10 cellular contexts compared by ENCODE assay signal in genomic region chr22:46528121-46528610, GRCh38. TPM values are rescaled to one million over a fixed set of nuclear protein-coding genes. Genes with fewer than 3 reads are reported as not detected.
A peak's percentile ranks its signal among the peaks of the same experiment; 100 is the strongest.
DNase-seq lines count a peak whose midpoint lies in the region; ATAC-seq and TF ChIP-seq lines count a peak whose summit lies in the region.
"Had no signal": no experiment of that assay in that cellular context is flagged by ENCODE, and none has a peak within 500 bp of the region (broad histone marks: within the 10 kb centered on the region; RNA-seq: fewer than 3 reads in every experiment).

No MANE protein-coding gene starts in this region.

- intact Hi-C loops in Caco-2 (cut with micrococcal nuclease; ENCODE audit: unreplicated experiment): loop anchor here (1.0 to 2.0 kb wide), 2 partner anchors 43 to 151 kb away; no protein-coding TSS in a partner anchor
- intact Hi-C loops in lower leg skin (cut with DNase I; ENCODE audit: low total_unique reads): no loop called here

- H3K27me3 Mint-ChIP-seq in Caco-2 (ENCODE audit: insufficient read depth, unreplicated experiment): no peaks in the 10 kb centered on the region
- H3K27me3 Mint-ChIP-seq in WTC11 (ENCODE audit: low read depth): no peaks in the 10 kb centered on the region

- POLR2A ChIA-PET in Caco-2 (lab: Charles Lee): interaction anchor here (0.6 to 1.0 kb wide), 2 partner anchors 10 to 235 kb away, joined by 3 read pairs; partner anchors contain the start of gene TBC1D22A
- POLR2A ChIA-PET in WTC11 (lab: Charles Lee): no interaction called here

- TF ChIP-seq CTCF in Caco-2 (IDR thresholded peaks at IDR 0.05; ENCODE audit: insufficient read depth in 1 of 2, low read depth in 1 of 2, low read length in 1 of 2, severe bottlenecking in 1 of 2, unreplicated experiment in 1 of 2) (no peak), WTC11 (IDR thresholded peaks at IDR 0.05) (no peak), lung (IDR thresholded peaks at IDR 0.05; ENCODE audit: control extremely low read depth, extremely low read depth) (no peak), lower leg skin (IDR thresholded peaks at IDR 0.05) (no peak)

- H3K27ac ChIP-seq in lung (ENCODE audit: low read depth in 1 of 2, low read length in 1 of 2): peak overlapping the region in 1 of 2 donors; percentile 67
- H3K27ac ChIP-seq in effector memory CD4-positive, alpha-beta T cell (ENCODE audit: insufficient read depth, low read length, poor library complexity, severe bottlenecking): no peak overlapping the region

- CTCF ChIA-PET in Caco-2 (lab: Charles Lee) (interaction anchor here (0.8 kb wide), 1 partner anchor 160 kb away, joined by 3 read pairs; no protein-coding TSS in a partner anchor), WTC11 (lab: Charles Lee) (interaction anchor here (1.7 kb wide), 1 partner anchor 160 kb away, joined by 7 read pairs; no protein-coding TSS in a partner anchor)

- H3K4me3 ChIP-seq in Caco-2 (ENCODE audit: low read depth, low read length) (no peak overlapping the region), lung (no peak overlapping the region), lower leg skin (ENCODE audit: low read depth, poor library complexity, severe bottlenecking) (no peak overlapping the region)
- H3K4me3 ChIP-seq in effector memory CD4-positive, alpha-beta T cell (ENCODE audit: insufficient read depth, low read depth, low read length, poor library complexity, severe bottlenecking): no peak overlapping the region

- H3K27ac Mint-ChIP-seq in Caco-2 (ENCODE audit: unreplicated experiment): peak overlapping the region; percentile 75
- peak overlapping the region; percentile 42 for H3K27ac Mint-ChIP-seq in WTC11

- H3K9me3 ChIP-seq in Caco-2: no peaks in the 10 kb centered on the region
- H3K9me3 ChIP-seq in lung (ENCODE audit: control insufficient read depth in 2 of 2, insufficient read depth in 1 of 2, low read length in 1 of 2): peaks cover 0 to 3% of the 10 kb centered on the region in 2 donors
- no peaks in the 10 kb centered on the region for H3K9me3 ChIP-seq in effector memory CD4-positive, alpha-beta T cell (ENCODE audit: control insufficient read depth, low read length)

- no peaks in the 10 kb centered on the region for H3K9me3 Mint-ChIP-seq in Caco-2 (ENCODE audit: unreplicated experiment)
- no peaks in the 10 kb centered on the region for H3K9me3 Mint-ChIP-seq in WTC11

- H3K27me3 ChIP-seq in Caco-2 (replicated peaks; ENCODE audit: control insufficient read depth, insufficient read depth, low read length) (no peaks in the 10 kb centered on the region), lung (ENCODE audit: control insufficient read depth, insufficient read depth) (no peaks in the 10 kb centered on the region)
- peaks cover 2% of the 10 kb centered on the region for H3K27me3 ChIP-seq in effector memory CD4-positive, alpha-beta T cell (replicated peaks; ENCODE audit: control insufficient read depth, insufficient read depth, low read length, poor library complexity, severe bottlenecking)

- DNase-seq in Caco-2 (peak; percentile 78 to 79), Kasumi-1 (lab: John Stamatoyannopoulos, UW) (peak; percentile 96 to 99), WTC11 (ENCODE audit: low spot score) (no peak), lung (ENCODE audit: low spot score) (peak; percentile 74), pons (ENCODE audit: low spot score) (no peak), lower leg skin (ENCODE audit: low spot score in 2 of 2) (no peak), D341Med (ENCODE audit: low spot score) (no peak)
- no peak for DNase-seq in effector memory CD4-positive, alpha-beta T cell
- DNase-seq: GOT3, NCI-H1105 treated with DMSO at 0.1 percent for 48 hours had no signal

- H3K4me1 ChIP-seq in Caco-2: peaks cover 10% of the 10 kb centered on the region
- peaks cover 0 to 16% of the 10 kb centered on the region in 2 donors for H3K4me1 ChIP-seq in lung (ENCODE audit: control insufficient read depth in 2 of 2, insufficient read depth in 2 of 2, low read length in 2 of 2)
- H3K4me1 ChIP-seq in effector memory CD4-positive, alpha-beta T cell (ENCODE audit: control insufficient read depth, insufficient read depth, low read length, poor library complexity, severe bottlenecking): no peaks in the 10 kb centered on the region

- 15 to 35% methylated on average over 15 of the region's 15 CpGs for WGBS in lung, 2 donors
- 53 to 54% methylated on average over 15 of the region's 15 CpGs for WGBS in lower leg skin, 2 donors

- H3K36me3 Mint-ChIP-seq in Caco-2 (ENCODE audit: insufficient read depth, unreplicated experiment): peaks cover 30% of the 10 kb centered on the region
- H3K36me3 Mint-ChIP-seq in WTC11: peaks cover 8% of the 10 kb centered on the region

- no peak for ATAC-seq in WTC11
- peak; percentile 84 for ATAC-seq in lung (ENCODE audit: insufficient read depth, low FRiP score)

- BruUV-seq in Caco-2 (replicated peaks; lab: Mats Ljungman, UMichigan): no TSS peak

- H3K4me3 Mint-ChIP-seq in Caco-2 (ENCODE audit: unreplicated experiment): peak overlapping the region; percentile 62
- no peak overlapping the region for H3K4me3 Mint-ChIP-seq in WTC11

- TF ChIP-seq POLR2A in lower leg skin (IDR thresholded peaks at IDR 0.05): no peak

- peaks cover 32% of the 10 kb centered on the region for H3K4me1 Mint-ChIP-seq in Caco-2 (ENCODE audit: low read depth, unreplicated experiment)
- peaks cover 13% of the 10 kb centered on the region for H3K4me1 Mint-ChIP-seq in WTC11

- H3K36me3 ChIP-seq in Caco-2 (ENCODE audit: control insufficient read depth, insufficient read depth, low read length) (no peaks in the 10 kb centered on the region), lung (ENCODE audit: control insufficient read depth in 2 of 2, insufficient read depth in 2 of 2, low read length in 2 of 2) (no peaks in the 10 kb centered on the region)
- H3K36me3 ChIP-seq in effector memory CD4-positive, alpha-beta T cell (ENCODE audit: control insufficient read depth, insufficient read depth, low read length): no peaks in the 10 kb centered on the region

TF ChIP-seq in WTC11, 78 proteins besides CTCF, POLR2A, EP300 and RAD21:
- TF ChIP-seq GABPB1 (CRISPR knock-in tag; IDR thresholded peaks at IDR 0.05): peak; percentile 94
- TF ChIP-seq ZNF396 (CRISPR knock-in tag; IDR thresholded peaks at IDR 0.05; ENCODE audit: borderline replicate concordance): no peak

RNA-seq across cellular contexts. Expression of gene CELSR1, which starts 9.3 kb away (rescaled TPM):
- 29.5 and 33.2 TPM in 2 replicates for total RNA-seq in Caco-2 (2022)
- 16.8 to 20.8 TPM (median 19.9 TPM) in 3 replicates for total RNA-seq in WTC11 (2021)
- 10 to 100 TPM; 36.1 to 65.9 TPM for total RNA-seq in lung
- polyA plus RNA-seq in lung: 10 to 100 TPM; 14.0 to 29.3 TPM
- 10 to 100 TPM; 31.7 to 72.7 (median 54.1) TPM for total RNA-seq in lower leg skin

Comparison
In these comparisons a context has a peak if more than half of its experiments do, and no peak if none do; other contexts are left out.
1. DNase-seq: peak in Caco-2 (2 of 2), Kasumi-1 (2 of 2) and lung (single experiment); none in WTC11 (single experiment), effector memory CD4-positive, alpha-beta T cell (0 of 3), pons (single experiment), lower leg skin (0 of 2) and D341Med (single experiment).